In genomic region chr18:23113576-23113975, GRCh38 we compare ENCODE assay signal across 16 cellular contexts.
"Had no signal": no experiment of that assay in that cellular context is flagged by ENCODE, and none has a peak within 500 bp of the region (broad histone marks: within the 10 kb centered on the region; RNA-seq: fewer than 3 reads in every experiment).

No MANE protein-coding gene starts in this region.

- FAIRE-seq: endometrium had no signal

- H3K4me1 ChIP-seq: prostate gland had no signal

- H3K27ac ChIP-seq: colonic mucosa, esophagus muscularis mucosa, prostate gland, testis, VCaP had no signal

- H3K36me3 ChIP-seq: colonic mucosa, esophagus muscularis mucosa, prostate gland had no signal

- DNase-seq: activated CD4-positive, alpha-beta T cell treated with anti-CD3 and anti-CD28 coated beads for 1 hour; activated CD4-positive, alpha-beta T cell treated with anti-CD3 and anti-CD28 coated beads, Interleukin-2, amount 50 U/mL, for 48 hours; activated effector memory CD4-positive, alpha-beta T cell treated with Interleukin-2 at 50 U/mL for 16 hours; activated naive CD4-positive, alpha-beta T cell treated with anti-CD3 and anti-CD28 coated beads, Interleukin-2, amount 50 U/mL, for 16 hours; activated T-cell treated with anti-CD3 and anti-CD28 coated beads, Interleukin-2, amount 50 U/mL, for 4 hours; caudate nucleus; colonic mucosa; occipital lobe; stimulated activated naive CD8-positive, alpha-beta T cell treated with anti-CD3 and anti-CD28 coated beads, Interleukin-15, Interleukin-2, amounts not matched to agents 100 U/mL and 50 U/mL, for 24 hours; testis had no signal

- H3K9me3 Mint-ChIP-seq: natural killer cell treated with Interleukin-12 subunit alpha and Interleukin-12 subunit beta and Interleukin-15 and Interleukin-18, amount 100 ng/mL, for 72 hours had no signal

- H3K4me2 ChIP-seq: smooth muscle cell had no signal

- H3K4me3 ChIP-seq: colonic mucosa, esophagus muscularis mucosa, prostate gland, smooth muscle cell, testis had no signal

- H3K9me3 ChIP-seq: colonic mucosa, prostate gland, testis had no signal

- H3K36me3 Mint-ChIP-seq: natural killer cell treated with Interleukin-12 subunit alpha and Interleukin-12 subunit beta and Interleukin-15 and Interleukin-18, amount 100 ng/mL, for 72 hours had no signal

- H3K4me3 Mint-ChIP-seq: activated T-cell treated with anti-CD3 and anti-CD28 coated beads, Interleukin-2, amount 50 U/mL, for 4 hours; natural killer cell treated with Interleukin-12 subunit alpha and Interleukin-12 subunit beta and Interleukin-15 and Interleukin-18, amount 100 ng/mL, for 72 hours had no signal

- H3K27ac Mint-ChIP-seq: natural killer cell treated with Interleukin-12 subunit alpha and Interleukin-12 subunit beta and Interleukin-15 and Interleukin-18, amount 100 ng/mL, for 72 hours had no signal

- H3K27me3 ChIP-seq: colonic mucosa, esophagus muscularis mucosa, testis had no signal

- ATAC-seq: activated T-cell treated with anti-CD3 and anti-CD28 coated beads, Interleukin-2, amount 50 U/mL, for 4 hours; natural killer cell treated with Interleukin-12 subunit alpha and Interleukin-12 subunit beta and Interleukin-15 and Interleukin-18, amount 100 ng/mL, for 72 hours; stimulated activated naive CD8-positive, alpha-beta T cell treated with anti-CD3 and anti-CD28 coated beads, Interleukin-15, Interleukin-2, amounts not matched to agents 100 U/mL and 50 U/mL, for 24 hours had no signal
